ENCODE assay signal across 1 cellular context in genomic region chr20:6178537-6178936, GRCh38.
TF ChIP-seq lines count a peak whose summit lies in the region.

No MANE protein-coding gene starts in this region.

TF ChIP-seq in GM23338, 12 proteins besides CTCF, POLR2A, EP300 and RAD21 (continued from another document):
- no peak for TF ChIP-seq NANOG (IDR thresholded peaks at IDR 0.05; ENCODE audit: borderline replicate concordance)
- TF ChIP-seq EZH2 (IDR thresholded peaks at IDR 0.05; ENCODE audit: low read depth, unreplicated experiment) = no peak
- TF ChIP-seq EZH2phosphoT487 (IDR thresholded peaks at IDR 0.05; ENCODE audit: unreplicated experiment) = no peak
- no peak for TF ChIP-seq ZNF114 (CRISPR knock-in tag; IDR thresholded peaks at IDR 0.05)
- no peak for TF ChIP-seq POLR2AphosphoS5 (IDR thresholded peaks at IDR 0.05; ENCODE audit: low read depth)
- TF ChIP-seq JUNB (IDR thresholded peaks at IDR 0.05; ENCODE audit: unreplicated experiment) = no peak
- TF ChIP-seq ETS1 (IDR thresholded peaks at IDR 0.05) = no peak
- no peak for TF ChIP-seq STAT1 (IDR thresholded peaks at IDR 0.05; ENCODE audit: unreplicated experiment)
TF ChIP-seq in GM23338: peak in this region for 0.
